Comparison of ENCODE assay signal across 8 cellular contexts in the genomic region with DNA sequence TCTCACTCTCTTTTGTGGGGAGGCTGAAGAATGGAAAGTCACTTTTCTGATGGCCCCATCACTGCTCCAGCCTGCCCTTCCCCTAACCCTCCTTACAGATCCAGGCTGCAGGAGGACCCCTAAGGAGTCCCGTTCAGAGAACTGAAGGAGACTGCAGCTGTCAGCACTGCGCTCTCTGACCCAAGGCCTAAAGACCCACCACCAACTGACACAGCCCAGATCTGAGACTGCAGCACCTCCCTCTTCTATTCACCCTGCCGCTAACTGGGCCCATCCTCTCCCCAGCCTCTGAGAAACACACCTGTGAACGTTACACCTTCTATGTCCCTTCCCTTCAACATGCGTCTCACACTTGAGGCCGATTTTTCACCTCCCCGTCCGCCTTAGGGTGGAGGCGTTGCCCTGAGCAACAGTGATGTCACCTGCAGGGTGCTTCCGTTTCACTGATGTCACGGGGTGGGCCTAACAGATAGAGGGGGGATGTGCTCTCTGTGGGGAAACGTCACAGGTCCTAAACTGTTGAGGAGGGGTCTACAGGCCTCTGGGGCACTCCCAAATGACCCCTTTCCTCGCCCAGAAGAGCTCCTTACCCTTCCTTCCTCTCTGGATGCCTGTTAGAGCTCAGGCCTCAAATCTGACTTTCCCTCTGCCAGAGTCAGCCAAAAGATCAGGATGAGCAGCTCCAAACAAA. TPM values are rescaled to one million over a fixed set of nuclear protein-coding genes. Genes with fewer than 3 reads are reported as not detected.
A peak's percentile ranks its signal among the peaks of the same experiment; 100 is the strongest.
DNase-seq lines count a peak whose midpoint lies in the region; ATAC-seq and TF ChIP-seq lines count a peak whose summit lies in the region.

No MANE protein-coding gene starts in this region.

- no peak for ATAC-seq in RWPE2 (ENCODE audit: low read depth)
- ATAC-seq in left lung, result no peak

- TF ChIP-seq CTCF in RWPE2 (IDR thresholded peaks at IDR 0.05; ENCODE audit: poor library complexity, severe bottlenecking) (no peak), left lung (IDR thresholded peaks at IDR 0.05) (no peak)

- H3K27me3 ChIP-seq in RWPE2 (ENCODE audit: insufficient read depth, poor library complexity, severe bottlenecking) (no peaks in the 10 kb centered on the region), left lung (no peaks in the 10 kb centered on the region)

- DNase-seq in RWPE2 (ENCODE audit: low spot score) (no peak), left lung (peak; percentile 31 to 63), NCI-H226 (no peak), MV-4-11 (lab: John Stamatoyannopoulos, UW) (no peak), NCI-H345 (lab: John Stamatoyannopoulos, UW) (no peak), SHP77 treated with DMSO at 0.1 percent for 48 hours (lab: John Stamatoyannopoulos, UW) (no peak)
- peak in 3 of 4 experiments; percentile 14 to 62 (median 44) for DNase-seq in activated naive CD4-positive, alpha-beta T cell (lab: John Stamatoyannopoulos, UW)
- peak; percentile 74 for DNase-seq in stimulated activated CD8-positive, alpha-beta memory T cell treated with anti-CD3 and anti-CD28 coated beads, Interleukin-4, amount 100 ng/mL, for 48 hours

- H3K36me3 ChIP-seq in RWPE2 (ENCODE audit: low read depth) (peaks cover 7% of the 10 kb centered on the region), left lung (peaks cover 0 to 11% of the 10 kb centered on the region in 2 donors)

- H3K4me3 ChIP-seq in RWPE2 (ENCODE audit: severe bottlenecking), result no peak overlapping the region
- H3K4me3 ChIP-seq in left lung, result no peak overlapping the region

- H3K4me1 ChIP-seq in RWPE2 (ENCODE audit: insufficient read depth, poor library complexity, severe bottlenecking) (peaks cover 62% of the 10 kb centered on the region), left lung (peaks cover 57 to 90% of the 10 kb centered on the region in 2 donors)

- intact Hi-C loops in left lung (cut with DNase I), result no loop called here

- H3K9me3 ChIP-seq in RWPE2 (ENCODE audit: severe bottlenecking), result no peaks in the 10 kb centered on the region
- H3K9me3 ChIP-seq in left lung, result no peaks in the 10 kb centered on the region

- H3K27ac ChIP-seq in RWPE2 (ENCODE audit: poor library complexity, severe bottlenecking) (peak overlapping the region; percentile 99), left lung (peak overlapping the region; percentile 87 to 100)

RNA-seq across cellular contexts. Expression of a gene that starts 5.1 kb away (rescaled TPM):
- 10 to 100 TPM; 27.7 to 29.2 TPM for total RNA-seq in left lung

RNA-seq across cellular contexts. Expression of a gene that starts 20.5 kb away (rescaled TPM):
- total RNA-seq in left lung, result under 1 TPM; 0.29 to 0.79 TPM

Comparison
In these comparisons a context has a peak if more than half of its experiments do, and no peak if none do; other contexts are left out.
1. DNase-seq: peak in activated naive CD4-positive, alpha-beta T cell (3 of 4), left lung (2 of 2) and stimulated activated CD8-positive, alpha-beta memory T cell treated with anti-CD3 and anti-CD28 coated beads, Interleukin-4, amount 100 ng/mL, for 48 hours (single experiment); none in RWPE2 (single experiment), NCI-H226 (single experiment), MV-4-11 (single experiment), NCI-H345 (single experiment) and SHP77 treated with DMSO at 0.1 percent for 48 hours (single experiment).